In genomic region chr19:3984584-3984907, GRCh38 we compare ENCODE assay signal across 8 cellular contexts. TPM values are rescaled to one million over a fixed set of nuclear protein-coding genes. Genes with fewer than 3 reads are reported as not detected.
A peak's percentile ranks its signal among the peaks of the same experiment; 100 is the strongest.
DNase-seq lines count a peak whose midpoint lies in the region; ATAC-seq, FAIRE-seq and TF ChIP-seq lines count a peak whose summit lies in the region.

No MANE protein-coding gene starts in this region.

- H3K27me3 Mint-ChIP-seq in activated naive CD4-positive, alpha-beta T cell treated with anti-CD3 and anti-CD28 coated beads, Interleukin-2, amount 50 U/mL, for 24 hours, result no peaks in the 10 kb centered on the region
- no peaks in the 10 kb centered on the region for H3K27me3 Mint-ChIP-seq in MCF 10A (ENCODE audit: insufficient read depth, unreplicated experiment)

- WGBS in lung, 2 donors, result 0% methylated on average over 10 of the region's 10 CpGs
- WGBS in urinary bladder, result under 1% methylated on average over 10 of the region's 10 CpGs

- no peaks in the 10 kb centered on the region for H3K9me3 ChIP-seq in lung (ENCODE audit: control insufficient read depth in 2 of 2, insufficient read depth in 1 of 2, low read length in 1 of 2)

- H3K36me3 ChIP-seq in lung (ENCODE audit: control insufficient read depth in 2 of 2, insufficient read depth in 2 of 2, low read length in 2 of 2), result peaks cover 26 to 45% of the 10 kb centered on the region in 2 donors
- peaks cover 24% of the 10 kb centered on the region for H3K36me3 ChIP-seq in urinary bladder (ENCODE audit: insufficient read depth)

- H3K4me1 ChIP-seq in lung (ENCODE audit: control insufficient read depth in 2 of 2, insufficient read depth in 2 of 2, low read length in 2 of 2) (peaks cover 0 to 13% of the 10 kb centered on the region in 2 donors), urinary bladder (ENCODE audit: insufficient read depth) (peaks cover 1% of the 10 kb centered on the region)

- H3K9me3 Mint-ChIP-seq in activated naive CD4-positive, alpha-beta T cell treated with anti-CD3 and anti-CD28 coated beads, Interleukin-2, amount 50 U/mL, for 24 hours, result no peaks in the 10 kb centered on the region
- no peaks in the 10 kb centered on the region for H3K9me3 Mint-ChIP-seq in MCF 10A (ENCODE audit: unreplicated experiment)

- H3K27ac ChIP-seq in lung (ENCODE audit: low read depth in 1 of 2, low read length in 1 of 2), result peak overlapping the region; percentile 92 to 97
- peak overlapping the region; percentile 98 for H3K27ac ChIP-seq in urinary bladder (ENCODE audit: low read depth)

- ATAC-seq in lung (ENCODE audit: insufficient read depth, low FRiP score) (no peak), GM19328 (IDR thresholded peaks at IDR 0.05; ENCODE audit: unreplicated experiment) (no peak)

- intact Hi-C loops in MCF 10A (cut with micrococcal nuclease), result loop anchor here (2.0 kb wide), 1 partner anchor 14 kb away; the partner anchor contains the start of gene DAPK3

- peak overlapping the region; percentile 98 for H3K27ac Mint-ChIP-seq in activated naive CD4-positive, alpha-beta T cell treated with anti-CD3 and anti-CD28 coated beads, Interleukin-2, amount 50 U/mL, for 24 hours
- peak overlapping the region; percentile 90 for H3K27ac Mint-ChIP-seq in MCF 10A (ENCODE audit: low read depth, unreplicated experiment)

- CTCF ChIA-PET in MCF 10A (lab: Yijun Ruan, JAX), result interaction anchor here (0.6 to 2.7 kb wide), 3 partner anchors 13 to 293 kb away, joined by 3 to 15 read pairs (median 4); partner anchors contain the start of gene DAPK3

- no TSS peak for BruUV-seq in MCF 10A (replicated peaks; lab: Mats Ljungman, UMichigan)

- peak overlapping the region; percentile 98 for H3K4me3 Mint-ChIP-seq in activated naive CD4-positive, alpha-beta T cell treated with anti-CD3 and anti-CD28 coated beads, Interleukin-2, amount 50 U/mL, for 24 hours
- peak overlapping the region; percentile 95 for H3K4me3 Mint-ChIP-seq in MCF 10A (ENCODE audit: unreplicated experiment)

- TF ChIP-seq CTCF in MCF 10A (IDR thresholded peaks at IDR 0.05; ENCODE audit: unreplicated experiment) (no peak), lung (IDR thresholded peaks at IDR 0.05; ENCODE audit: control extremely low read depth, extremely low read depth) (no peak), D721Med (IDR thresholded peaks at IDR 0.05; ENCODE audit: insufficient read depth, missing control alignments) (no peak)

- no peak for DNase-seq in activated naive CD4-positive, alpha-beta T cell (lab: John Stamatoyannopoulos, UW)
- DNase-seq in MCF 10A (ENCODE audit: unreplicated experiment) (no peak), lung (ENCODE audit: low spot score) (no peak), D721Med (ENCODE audit: insufficient read length, low spot score) (no peak), NCI-H524 treated with DMSO at 0.1 percent for 48 hours (lab: John Stamatoyannopoulos, UW) (no peak)

- H3K4me1 Mint-ChIP-seq in activated naive CD4-positive, alpha-beta T cell treated with anti-CD3 and anti-CD28 coated beads, Interleukin-2, amount 50 U/mL, for 24 hours, result peaks cover 48% of the 10 kb centered on the region
- H3K4me1 Mint-ChIP-seq in MCF 10A (ENCODE audit: insufficient read depth, unreplicated experiment), result peaks cover 29% of the 10 kb centered on the region

- POLR2A ChIA-PET in MCF 10A (lab: Yijun Ruan, JAX), result interaction anchor here (0.8 to 8.9 kb wide), 18 partner anchors 9 to 1034 kb away, joined by 3 to 245 read pairs (median 6); partner anchors contain the start of genes DAPK3, MRPL54, PIAS4 and SH3GL1

- no peaks in the 10 kb centered on the region for H3K27me3 ChIP-seq in lung (ENCODE audit: control insufficient read depth, insufficient read depth)

- peaks cover 29% of the 10 kb centered on the region for H3K36me3 Mint-ChIP-seq in activated naive CD4-positive, alpha-beta T cell treated with anti-CD3 and anti-CD28 coated beads, Interleukin-2, amount 50 U/mL, for 24 hours
- H3K36me3 Mint-ChIP-seq in MCF 10A (ENCODE audit: insufficient read depth, unreplicated experiment), result peaks cover 60% of the 10 kb centered on the region

- H3K4me3 ChIP-seq in lung, result peak overlapping the region; percentile 98
- H3K4me3 ChIP-seq in urinary bladder (ENCODE audit: low read depth, low read length), result peak overlapping the region; percentile 85

- FAIRE-seq in D721Med (lab: Jason Lieb, UNC), result no peak

RNA-seq across cellular contexts. Expression of gene EEF2, which starts 0.7 kb away (rescaled TPM):
- 2,296 and 3,126 TPM in 2 replicates for total RNA-seq in MCF 10A (2022)
- total RNA-seq in lung, result 1,000 to 10,000 TPM; 1,474 to 1,934 TPM
- polyA plus RNA-seq in lung, result 1,000 to 10,000 TPM in 1 of 2 donors, 100 to 1,000 TPM in 1; 994 to 1,216 TPM
- total RNA-seq in urinary bladder, result 1,323 TPM
- polyA plus RNA-seq in urinary bladder, result 1,969 TPM

RNA-seq across cellular contexts. Expression of gene DAPK3, which starts 13.6 kb away (rescaled TPM):
- 60.9 and 61.2 TPM in 2 replicates for total RNA-seq in MCF 10A (2022)
- total RNA-seq in lung, result 10 to 100 TPM; 61.9 to 93.9 TPM
- polyA plus RNA-seq in lung, result 10 to 100 TPM; 78.4 to 80.4 TPM
- total RNA-seq in urinary bladder, result 71.9 TPM
- 129 TPM for polyA plus RNA-seq in urinary bladder

RNA-seq across cellular contexts. Expression of gene PIAS4, which starts 23.0 kb away (rescaled TPM):
- total RNA-seq in MCF 10A (2022) (15.1 and 31.4 TPM in 2 replicates), lung (10 to 100 TPM; 26.7 to 46.2 TPM), urinary bladder (20.2 TPM)
- polyA plus RNA-seq in lung (10 to 100 TPM in 1 of 2 donors, 1 to 10 TPM in 1; 9.9 to 16.5 TPM), urinary bladder (25.3 TPM)

RNA-seq across cellular contexts. Expression of gene NMRK2, which starts 51.7 kb away (rescaled TPM):
- total RNA-seq in MCF 10A (2022) (not detected in 2 replicates), lung (1 to 10 TPM in 1 of 2 donors, not detected in 1; 1.0 TPM), urinary bladder (1.3 TPM)
- polyA plus RNA-seq in lung (under 1 TPM; 0.13 to 0.26 TPM), urinary bladder (0.67 TPM)
